Comparison of ENCODE assay signal across 14 cellular contexts in genomic region chr18:67518566-67518965, GRCh38.
"Had no signal": no experiment of that assay in that cellular context is flagged by ENCODE, and none has a peak within 500 bp of the region (broad histone marks: within the 10 kb centered on the region; RNA-seq: fewer than 3 reads in every experiment).

No MANE protein-coding gene starts in this region.

- H3K4me3 ChIP-seq: right atrium auricular region, skin epidermis, upper lobe of right lung had no signal

- H3K36me3 ChIP-seq: right atrium auricular region, upper lobe of right lung had no signal

- H3K27ac ChIP-seq: upper lobe of right lung had no signal

- ATAC-seq: left ventricle myocardium superior; natural killer cell treated with Interleukin-12 subunit alpha and Interleukin-12 subunit beta and Interleukin-15 and Interleukin-18, amount 100 ng/mL, for 72 hours; upper lobe of right lung had no signal

- H3K9me3 ChIP-seq: right atrium auricular region, upper lobe of right lung had no signal

- H3K27me3 ChIP-seq: right atrium auricular region, upper lobe of right lung had no signal

- DNase-seq: activated CD4-positive, CD25-positive, alpha-beta regulatory T cell; activated naive CD4-positive, alpha-beta T cell treated with anti-CD3 and anti-CD28 coated beads for 36 hours; activated T-cell treated with anti-CD3 and anti-CD28 coated beads for 4 hours; caudate nucleus; hippocampal formation; left ventricle myocardium superior; occipital lobe; stimulated activated CD4-positive, alpha-beta T cell treated with anti-CD3 and anti-CD28 coated beads, Interleukin-4, amount 100 ng/mL, for 24 hours; stimulated activated naive CD4-positive, alpha-beta T cell treated with Interleukin-2 at 50 U/mL for 16 hours; SW 1271; upper lobe of right lung had no signal
